Comparison of ENCODE assay signal across 13 cellular contexts in the genomic region with DNA sequence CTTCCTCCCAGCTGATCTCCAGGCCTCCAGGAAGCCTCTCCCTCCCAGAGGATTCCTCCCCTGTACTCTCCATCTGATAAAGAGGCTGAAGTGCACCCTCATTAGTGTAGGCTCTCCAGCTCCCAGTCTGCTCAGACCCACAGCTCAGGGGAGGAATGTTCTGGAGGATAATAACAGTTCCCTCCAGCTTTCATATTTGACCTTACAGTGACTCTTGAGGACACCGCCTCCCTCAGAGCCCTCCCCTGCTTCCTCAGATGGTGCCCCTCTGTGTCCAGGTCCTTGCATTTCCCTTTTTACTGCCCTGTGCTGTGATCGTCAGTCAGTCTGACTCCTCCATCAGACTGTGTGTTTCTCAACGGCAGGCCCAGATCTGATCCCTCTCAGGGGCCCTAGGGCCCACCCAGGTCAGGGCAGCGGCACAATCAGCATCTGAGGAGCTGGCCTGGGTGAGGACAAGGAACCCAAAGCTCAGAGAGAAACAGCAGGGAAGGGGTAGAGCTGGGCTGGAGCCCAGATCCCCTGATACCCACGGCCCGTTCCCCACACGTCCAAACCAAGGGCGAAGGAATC. TPM values are rescaled to one million over a fixed set of nuclear protein-coding genes. Genes with fewer than 3 reads are reported as not detected.
DNase-seq lines count a peak whose midpoint lies in the region; ATAC-seq and TF ChIP-seq lines count a peak whose summit lies in the region.
"Had no signal": no experiment of that assay in that cellular context is flagged by ENCODE, and none has a peak within 500 bp of the region (broad histone marks: within the 10 kb centered on the region; RNA-seq: fewer than 3 reads in every experiment).

No MANE protein-coding gene starts in this region.

- H3K4me3 Mint-ChIP-seq in activated naive CD8-positive, alpha-beta T cell treated with anti-CD3 and anti-CD28 coated beads, Interleukin-2, amount 10 ng/mL, durations not matched to agents 7 days and 5 days: peak overlapping the region; percentile 89
- peak overlapping the region; percentile 64 for H3K4me3 Mint-ChIP-seq in neural crest cell

- H3K9me3 Mint-ChIP-seq in activated naive CD8-positive, alpha-beta T cell treated with anti-CD3 and anti-CD28 coated beads, Interleukin-2, amount 10 ng/mL, durations not matched to agents 7 days and 5 days: no peaks in the 10 kb centered on the region
- peaks cover 3% of the 10 kb centered on the region for H3K9me3 Mint-ChIP-seq in neural crest cell

- peaks cover 44% of the 10 kb centered on the region for H3K4me1 Mint-ChIP-seq in activated naive CD8-positive, alpha-beta T cell treated with anti-CD3 and anti-CD28 coated beads, Interleukin-2, amount 10 ng/mL, durations not matched to agents 7 days and 5 days
- H3K4me1 Mint-ChIP-seq in neural crest cell: peaks cover 30% of the 10 kb centered on the region

- H3K27me3 ChIP-seq in upper lobe of left lung: peaks cover 0 to 11% (median 5%) of the 10 kb centered on the region in 4 donors

- TF ChIP-seq CTCF in neural crest cell (conservative IDR thresholded peaks at IDR 0.05) (no peak), upper lobe of left lung (IDR thresholded peaks at IDR 0.05) (no peak)

- no peaks in the 10 kb centered on the region for H3K9me3 ChIP-seq in upper lobe of left lung
- H3K9me3 ChIP-seq: tibial artery had no signal

- TF ChIP-seq POLR2A in upper lobe of left lung (IDR thresholded peaks at IDR 0.05): no peak

- peak overlapping the region in 1 of 4 donors; percentile 52 for H3K4me3 ChIP-seq in upper lobe of left lung

- DNase-seq in NCI-H1417 (lab: John Stamatoyannopoulos, UW) (peak in 2 of 3 experiments; percentile 46 to 64), NCI-H1417 treated with DMSO at 0.1 percent for 48 hours (lab: John Stamatoyannopoulos, UW) (no peak), NOMO-1 treated with dmso at 0.1 percent for 144 hours (lab: John Stamatoyannopoulos, UW; ENCODE audit: unreplicated experiment) (peak; percentile 64), neural crest cell (ENCODE audit: low read depth, low spot score) (no peak), activated gamma-delta T cell treated with Interleukin-2 at 50 U/mL for 16 hours (no peak), upper lobe of left lung (no peak)
- peak; percentile 48 for DNase-seq in activated naive CD8-positive, alpha-beta T cell treated with anti-CD3 and anti-CD28 coated beads, Interleukin-2, amount 10 ng/mL, durations not matched to agents 7 days and 5 days
- DNase-seq: activated CD4-positive, alpha-beta T cell treated with anti-CD3 and anti-CD28 coated beads for 1 hour; NCI-H774; tibial artery had no signal

- H3K4me1 ChIP-seq in upper lobe of left lung: peaks cover 7 to 21% (median 14%) of the 10 kb centered on the region in 4 donors

- H3K27me3 Mint-ChIP-seq in activated naive CD8-positive, alpha-beta T cell treated with anti-CD3 and anti-CD28 coated beads, Interleukin-2, amount 10 ng/mL, durations not matched to agents 7 days and 5 days: peaks cover 2% of the 10 kb centered on the region
- H3K27me3 Mint-ChIP-seq in neural crest cell (ENCODE audit: low read depth): peaks cover 55% of the 10 kb centered on the region

- POLR2A ChIA-PET in activated naive CD8-positive, alpha-beta T cell treated with anti-CD3 and anti-CD28 coated beads, Interleukin-2, amount 10 ng/mL, durations not matched to agents 7 days and 5 days (lab: Charles Lee): interaction anchor here (0.9 to 3.5 kb wide), 6 partner anchors 16 to 227 kb away, joined by 3 to 29 read pairs (median 13); partner anchors contain the start of genes GPX7, ORC1, PRPF38A and TUT4

- TF ChIP-seq EP300 in upper lobe of left lung (IDR thresholded peaks at IDR 0.05): no peak

- H3K36me3 Mint-ChIP-seq in activated naive CD8-positive, alpha-beta T cell treated with anti-CD3 and anti-CD28 coated beads, Interleukin-2, amount 10 ng/mL, durations not matched to agents 7 days and 5 days: peaks cover 11% of the 10 kb centered on the region
- no peaks in the 10 kb centered on the region for H3K36me3 Mint-ChIP-seq in neural crest cell (ENCODE audit: low read depth)

- H3K27ac ChIP-seq in upper lobe of left lung: peak overlapping the region in 2 of 4 donors; percentile 73 to 84
- H3K27ac ChIP-seq: tibial artery had no signal

- no peak for ATAC-seq in activated naive CD8-positive, alpha-beta T cell treated with anti-CD3 and anti-CD28 coated beads, Interleukin-2, amount 10 ng/mL, durations not matched to agents 7 days and 5 days (ENCODE audit: low read depth)
- no peak for ATAC-seq in GM19023 (IDR thresholded peaks at IDR 0.05; ENCODE audit: unreplicated experiment)
- no peak for ATAC-seq in upper lobe of left lung (ENCODE audit: low FRiP score in 2 of 2)

- H3K27ac Mint-ChIP-seq in activated naive CD8-positive, alpha-beta T cell treated with anti-CD3 and anti-CD28 coated beads, Interleukin-2, amount 10 ng/mL, durations not matched to agents 7 days and 5 days: peak overlapping the region; percentile 91
- H3K27ac Mint-ChIP-seq in neural crest cell (ENCODE audit: unreplicated experiment): no peak overlapping the region

- no peaks in the 10 kb centered on the region for H3K36me3 ChIP-seq in upper lobe of left lung
- H3K36me3 ChIP-seq: tibial artery had no signal

- WGBS in upper lobe of left lung, 2 donors: 66 to 83% methylated on average over 3 to 8 of the region's 8 CpGs

RNA-seq across cellular contexts. Expression of gene SHISAL2A, which starts 1.1 kb away (rescaled TPM):
- total RNA-seq in activated naive CD8-positive, alpha-beta T cell treated with anti-CD3 and anti-CD28 coated beads, Interleukin-2, amount 10 ng/mL, durations not matched to agents 7 days and 5 days: 10 to 100 TPM; 27.9 to 28.8 TPM
- 0.65 TPM in 1 of 2 replicates, not detected in the other for total RNA-seq in neural crest cell
- total RNA-seq in upper lobe of left lung: 10 to 100 TPM in 1 of 6 donors, 1 to 10 TPM in 1, under 1 TPM in 1, not detected in 3; 0.24 to 10.5 (median 3.0) TPM
- total RNA-seq: A172, frontal cortex had no signal

RNA-seq across cellular contexts. Expression of gene GPX7, which starts 29.7 kb away (rescaled TPM):
- 10 to 100 TPM; 13.5 to 13.9 TPM for total RNA-seq in activated naive CD8-positive, alpha-beta T cell treated with anti-CD3 and anti-CD28 coated beads, Interleukin-2, amount 10 ng/mL, durations not matched to agents 7 days and 5 days
- total RNA-seq in neural crest cell (30.6 and 31.1 TPM in 2 replicates), upper lobe of left lung (10 to 100 TPM in 1 of 6 donors, 1 to 10 TPM in 5; 4.3 to 11.5 (median 9.2) TPM)
- total RNA-seq: A172 had no signal

Comparison
In these comparisons a context has a peak if more than half of its experiments do, and no peak if none do; other contexts are left out.
1. DNase-seq: peak in NCI-H1417 (2 of 3), NOMO-1 treated with dmso at 0.1 percent for 144 hours (single experiment) and activated naive CD8-positive, alpha-beta T cell treated with anti-CD3 and anti-CD28 coated beads, Interleukin-2, amount 10 ng/mL, durations not matched to agents 7 days and 5 days (single experiment); none in NCI-H1417 treated with DMSO at 0.1 percent for 48 hours (single experiment), neural crest cell (single experiment), activated gamma-delta T cell treated with Interleukin-2 at 50 U/mL for 16 hours (single experiment) and upper lobe of left lung (0 of 2).